Comparison of ENCODE assay signal across 11 cellular contexts in the genomic region with DNA sequence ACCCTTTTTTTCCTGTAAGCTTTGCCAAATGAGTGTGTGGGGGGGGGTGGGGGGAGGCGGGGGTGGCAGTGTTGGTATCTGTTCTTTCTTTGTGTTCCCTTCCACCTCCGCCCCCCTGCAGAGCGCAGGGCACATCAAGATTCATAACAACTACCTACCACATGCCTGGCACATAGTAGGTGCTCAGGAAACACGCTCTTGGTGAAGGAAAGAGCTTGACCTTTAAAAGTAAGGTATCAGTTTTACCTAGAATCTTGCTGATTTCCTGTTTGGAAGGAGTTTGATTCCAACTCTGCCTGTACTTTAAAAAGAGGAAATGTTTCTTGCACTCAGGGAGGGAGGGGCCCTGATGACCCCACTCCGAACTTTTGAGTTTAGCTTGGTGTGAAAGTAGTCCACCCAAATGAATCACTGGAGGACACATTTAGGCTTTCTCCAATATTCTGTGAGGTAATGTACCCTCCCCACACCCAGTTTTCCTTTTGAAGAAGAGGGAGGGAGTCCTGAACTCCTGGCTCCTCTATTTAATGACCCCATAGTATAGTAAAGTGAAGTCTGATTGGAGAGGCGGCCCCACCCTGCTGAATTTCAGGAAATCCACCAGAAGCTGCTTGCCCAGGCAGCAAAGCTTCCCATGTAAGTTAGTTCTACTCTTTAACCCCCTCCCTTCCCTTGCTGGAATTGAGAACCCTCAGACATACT. TPM values are rescaled to one million over a fixed set of nuclear protein-coding genes. Genes with fewer than 3 reads are reported as not detected.
DNase-seq lines count a peak whose midpoint lies in the region; ATAC-seq, FAIRE-seq and TF ChIP-seq lines count a peak whose summit lies in the region.
"Had no signal": no experiment of that assay in that cellular context is flagged by ENCODE, and none has a peak within 500 bp of the region (broad histone marks: within the 10 kb centered on the region; RNA-seq: fewer than 3 reads in every experiment).

No MANE protein-coding gene starts in this region.

- H3K9me3 Mint-ChIP-seq in GM23338: no peaks in the 10 kb centered on the region; the same call in 1 of the 3 replicates

- no peak for TF ChIP-seq POLR2A in adrenal gland (IDR thresholded peaks at IDR 0.05)

- peaks cover 42% of the 10 kb centered on the region for H3K27me3 ChIP-seq in GM23338 (ENCODE audit: insufficient read depth)
- peaks cover 26% of the 10 kb centered on the region for H3K27me3 ChIP-seq in adrenal gland

- peak overlapping the region; percentile 65 for H3K4me3 Mint-ChIP-seq in GM23338

- peaks cover 25% of the 10 kb centered on the region for H3K4me1 Mint-ChIP-seq in GM23338

- H2AFZ ChIP-seq in GM23338: no peak overlapping the region

- H3K4me3 ChIP-seq in GM23338: peak overlapping the region; percentile 81
- peak overlapping the region in 1 of 4 donors; percentile 48 for H3K4me3 ChIP-seq in adrenal gland
- peak overlapping the region; percentile 78 for H3K4me3 ChIP-seq in iPS-18c (ENCODE audit: insufficient read depth, low read depth, low read length)
- H3K4me3 ChIP-seq in skin epidermis: peak overlapping the region; percentile 47 to 67 (median 53)

- H3K27ac ChIP-seq in GM23338 (ENCODE audit: low read depth) (no peak overlapping the region), adrenal gland (peak overlapping the region in 4 of 5 donors; percentile 41 to 86 (median 62)), skin epidermis (peak overlapping the region in 20 of 21 experiments; percentile 63 to 94 (median 88))
- H3K27ac ChIP-seq: epithelial cell of prostate had no signal

- intact Hi-C loops in adrenal gland (cut with DNase I): no loop called here

- DNase-seq in GM23338 (ENCODE audit: low spot score) (no peak), adrenal gland (peak in 2 of 7 donors; percentile 37 to 45), NCI-H526 treated with DMSO at 0.1 percent for 48 hours (lab: John Stamatoyannopoulos, UW) (no peak), RCC 7860 (ENCODE audit: low spot score) (no peak), NCI-H1436 (lab: John Stamatoyannopoulos, UW) (no peak)
- DNase-seq: NCI-H1105, SHP77 treated with DMSO at 0.1 percent for 48 hours had no signal

- no peak overlapping the region for H3K27ac Mint-ChIP-seq in GM23338

- H3K79me2 ChIP-seq in GM23338 (replicated peaks; ENCODE audit: insufficient read depth): no peaks in the 10 kb centered on the region; the same call in 1 of the 2 replicates

- H3K27me3 Mint-ChIP-seq in GM23338 (ENCODE audit: insufficient read depth, low read depth, poor library complexity): peaks cover 27% of the 10 kb centered on the region

- H3K36me3 ChIP-seq in GM23338 (ENCODE audit: insufficient read depth): no peaks in the 10 kb centered on the region
- no peaks in the 10 kb centered on the region for H3K36me3 ChIP-seq in adrenal gland (replicated peaks in 1 of 2)

- H3K9me3 ChIP-seq in adrenal gland (replicated peaks in 1 of 3) (no peaks in the 10 kb centered on the region), iPS-18c (ENCODE audit: control insufficient read depth, insufficient read depth, low read length) (no peaks in the 10 kb centered on the region)

- TF ChIP-seq CTCF in GM23338 (conservative IDR thresholded peaks at IDR 0.05; ENCODE audit: low read depth in 2 of 2): no peak
- no peak for TF ChIP-seq CTCF in adrenal gland (IDR thresholded peaks at IDR 0.05)

- H3K4me2 ChIP-seq in GM23338: peak overlapping the region; percentile 95

- no peaks in the 10 kb centered on the region for H4K20me1 ChIP-seq in GM23338 (replicated peaks; ENCODE audit: insufficient read depth)

- FAIRE-seq in RCC 7860 (lab: Jason Lieb, UNC): no peak

- H3K9me2 ChIP-seq in GM23338 (ENCODE audit: insufficient read depth): peaks cover 11% of the 10 kb centered on the region; the same call in 1 of the 2 replicates

- ATAC-seq in GM23338 (no peak), HG03520 (IDR thresholded peaks at IDR 0.05; ENCODE audit: unreplicated experiment) (no peak)

- peaks cover 38% of the 10 kb centered on the region for H3K4me1 ChIP-seq in GM23338 (ENCODE audit: insufficient read depth)
- peaks cover 5 to 12% of the 10 kb centered on the region in 2 donors for H3K4me1 ChIP-seq in adrenal gland (replicated peaks in 1 of 2)

- 44 to 62% (median 50%) methylated on average over 6 of the region's 6 CpGs for WGBS in adrenal gland, 4 donors

- H3F3A ChIP-seq in GM23338 (replicated peaks; ENCODE audit: low read depth): 0 out of 2 replicates have a peak, but pooled peaks cover 2% of the 10 kb centered on the region

- no peaks in the 10 kb centered on the region for H3K36me3 Mint-ChIP-seq in GM23338 (ENCODE audit: low read depth)

TF ChIP-seq in GM23338, 12 proteins besides CTCF, POLR2A, EP300 and RAD21:
- TF ChIP-seq EZH2 (IDR thresholded peaks at IDR 0.05; ENCODE audit: low read depth, unreplicated experiment): no peak
- TF ChIP-seq, protein P1, sequence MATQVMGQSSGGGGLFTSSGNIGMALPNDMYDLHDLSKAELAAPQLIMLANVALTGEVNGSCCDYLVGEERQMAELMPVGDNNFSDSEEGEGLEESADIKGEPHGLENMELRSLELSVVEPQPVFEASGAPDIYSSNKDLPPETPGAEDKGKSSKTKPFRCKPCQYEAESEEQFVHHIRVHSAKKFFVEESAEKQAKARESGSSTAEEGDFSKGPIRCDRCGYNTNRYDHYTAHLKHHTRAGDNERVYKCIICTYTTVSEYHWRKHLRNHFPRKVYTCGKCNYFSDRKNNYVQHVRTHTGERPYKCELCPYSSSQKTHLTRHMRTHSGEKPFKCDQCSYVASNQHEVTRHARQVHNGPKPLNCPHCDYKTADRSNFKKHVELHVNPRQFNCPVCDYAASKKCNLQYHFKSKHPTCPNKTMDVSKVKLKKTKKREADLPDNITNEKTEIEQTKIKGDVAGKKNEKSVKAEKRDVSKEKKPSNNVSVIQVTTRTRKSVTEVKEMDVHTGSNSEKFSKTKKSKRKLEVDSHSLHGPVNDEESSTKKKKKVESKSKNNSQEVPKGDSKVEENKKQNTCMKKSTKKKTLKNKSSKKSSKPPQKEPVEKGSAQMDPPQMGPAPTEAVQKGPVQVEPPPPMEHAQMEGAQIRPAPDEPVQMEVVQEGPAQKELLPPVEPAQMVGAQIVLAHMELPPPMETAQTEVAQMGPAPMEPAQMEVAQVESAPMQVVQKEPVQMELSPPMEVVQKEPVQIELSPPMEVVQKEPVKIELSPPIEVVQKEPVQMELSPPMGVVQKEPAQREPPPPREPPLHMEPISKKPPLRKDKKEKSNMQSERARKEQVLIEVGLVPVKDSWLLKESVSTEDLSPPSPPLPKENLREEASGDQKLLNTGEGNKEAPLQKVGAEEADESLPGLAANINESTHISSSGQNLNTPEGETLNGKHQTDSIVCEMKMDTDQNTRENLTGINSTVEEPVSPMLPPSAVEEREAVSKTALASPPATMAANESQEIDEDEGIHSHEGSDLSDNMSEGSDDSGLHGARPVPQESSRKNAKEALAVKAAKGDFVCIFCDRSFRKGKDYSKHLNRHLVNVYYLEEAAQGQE (IDR thresholded peaks at IDR 0.05; ENCODE audit: unreplicated experiment): no peak

RNA-seq across cellular contexts. Expression of a gene that starts 0.5 kb away (rescaled TPM):
- 1.4 and 1.6 TPM in 2 replicates for total RNA-seq in GM23338 (2014; rRNA removed; shearing (Covaris generic))
- polyA plus RNA-seq in GM23338 (2016; fragmentation: Nextera tagmentation; extraction: Ambion mirVana): 1.2 and 1.3 TPM in 2 replicates
- total RNA-seq in adrenal gland: 10 to 100 TPM in 3 of 8 donors, 1 to 10 TPM in 5; 1.2 to 25.9 (median 8.1) TPM
- polyA plus RNA-seq in adrenal gland: 10 to 100 TPM in 2 of 3 donors, 1 to 10 TPM in 1; 4.1 to 15.2 (median 12.0) TPM
